1 cellular context compared by ENCODE assay signal in the genomic region with DNA sequence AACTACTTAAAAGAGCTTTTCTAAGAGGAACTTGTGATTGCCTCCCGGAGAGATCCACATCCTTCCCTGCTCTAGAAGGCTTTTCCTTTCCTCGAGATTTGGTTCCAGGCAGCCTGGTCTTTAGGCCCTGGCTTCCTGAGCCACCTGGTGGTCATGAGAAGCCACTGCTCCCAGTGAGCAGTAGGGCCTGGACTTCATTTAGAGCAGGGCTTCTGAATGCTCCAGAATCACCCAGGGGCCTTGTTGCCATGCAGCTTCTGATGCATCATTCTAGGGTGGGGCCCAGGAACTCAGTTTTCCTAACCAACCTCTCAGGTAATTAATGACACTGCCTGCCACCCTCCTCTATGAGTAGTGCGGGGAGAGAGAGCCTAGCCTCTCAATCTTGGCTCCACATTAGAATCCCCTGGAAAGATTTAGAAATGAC.
TF ChIP-seq lines count a peak whose summit lies in the region.

No MANE protein-coding gene starts in this region.

TF ChIP-seq in HEK293, 187 proteins besides CTCF, POLR2A, EP300 and RAD21 (continued from another document):
- TF ChIP-seq, protein P1, sequence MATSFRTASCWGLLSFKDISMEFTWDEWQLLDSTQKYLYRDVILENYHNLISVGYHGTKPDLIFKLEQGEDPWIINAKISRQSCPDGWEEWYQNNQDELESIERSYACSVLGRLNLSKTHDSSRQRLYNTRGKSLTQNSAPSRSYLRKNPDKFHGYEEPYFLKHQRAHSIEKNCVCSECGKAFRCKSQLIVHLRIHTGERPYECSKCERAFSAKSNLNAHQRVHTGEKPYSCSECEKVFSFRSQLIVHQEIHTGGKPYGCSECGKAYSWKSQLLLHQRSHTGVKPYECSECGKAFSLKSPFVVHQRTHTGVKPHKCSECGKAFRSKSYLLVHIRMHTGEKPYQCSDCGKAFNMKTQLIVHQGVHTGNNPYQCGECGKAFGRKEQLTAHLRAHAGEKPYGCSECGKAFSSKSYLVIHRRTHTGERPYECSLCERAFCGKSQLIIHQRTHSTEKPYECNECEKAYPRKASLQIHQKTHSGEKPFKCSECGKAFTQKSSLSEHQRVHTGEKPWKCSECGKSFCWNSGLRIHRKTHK (tag by site-specific recombination; IDR thresholded peaks at IDR 0.05), result no peak
- TF ChIP-seq GLIS1 (tag by site-specific recombination; IDR thresholded peaks at IDR 0.05) (peak; percentile 35), KLF16 (tag by site-specific recombination; IDR thresholded peaks at IDR 0.05) (no peak), ZNF473 (tag by site-specific recombination; IDR thresholded peaks at IDR 0.05) (no peak)
- TF ChIP-seq, protein P2, sequence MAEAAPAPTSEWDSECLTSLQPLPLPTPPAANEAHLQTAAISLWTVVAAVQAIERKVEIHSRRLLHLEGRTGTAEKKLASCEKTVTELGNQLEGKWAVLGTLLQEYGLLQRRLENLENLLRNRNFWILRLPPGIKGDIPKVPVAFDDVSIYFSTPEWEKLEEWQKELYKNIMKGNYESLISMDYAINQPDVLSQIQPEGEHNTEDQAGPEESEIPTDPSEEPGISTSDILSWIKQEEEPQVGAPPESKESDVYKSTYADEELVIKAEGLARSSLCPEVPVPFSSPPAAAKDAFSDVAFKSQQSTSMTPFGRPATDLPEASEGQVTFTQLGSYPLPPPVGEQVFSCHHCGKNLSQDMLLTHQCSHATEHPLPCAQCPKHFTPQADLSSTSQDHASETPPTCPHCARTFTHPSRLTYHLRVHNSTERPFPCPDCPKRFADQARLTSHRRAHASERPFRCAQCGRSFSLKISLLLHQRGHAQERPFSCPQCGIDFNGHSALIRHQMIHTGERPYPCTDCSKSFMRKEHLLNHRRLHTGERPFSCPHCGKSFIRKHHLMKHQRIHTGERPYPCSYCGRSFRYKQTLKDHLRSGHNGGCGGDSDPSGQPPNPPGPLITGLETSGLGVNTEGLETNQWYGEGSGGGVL (tag by site-specific recombination; IDR thresholded peaks at IDR 0.05), result no peak
